Comparison of ENCODE assay signal across 16 cellular contexts in the genomic region with DNA sequence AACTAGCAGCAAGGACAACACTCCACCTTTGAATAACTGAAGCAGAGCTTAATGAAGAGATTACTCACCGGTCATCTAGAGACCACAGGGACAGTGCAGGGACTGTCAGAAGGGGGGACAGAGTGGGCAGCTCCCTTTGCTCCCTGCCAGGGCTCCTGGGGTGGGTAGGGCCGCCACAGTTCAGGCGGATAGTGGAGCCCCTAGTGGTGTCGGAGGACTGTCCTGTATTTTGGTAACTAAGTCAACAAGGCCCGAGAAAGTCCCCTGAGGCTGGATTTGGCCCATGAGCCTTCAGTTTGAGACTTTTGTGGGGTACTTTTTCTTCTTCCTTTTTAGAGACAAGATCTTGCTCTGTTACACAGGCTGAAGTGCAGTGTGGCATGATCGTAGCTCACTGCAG. TPM values are rescaled to one million over a fixed set of nuclear protein-coding genes. Genes with fewer than 3 reads are reported as not detected.
DNase-seq lines count a peak whose midpoint lies in the region; ATAC-seq and TF ChIP-seq lines count a peak whose summit lies in the region.
"Had no signal": no experiment of that assay in that cellular context is flagged by ENCODE, and none has a peak within 500 bp of the region (broad histone marks: within the 10 kb centered on the region; RNA-seq: fewer than 3 reads in every experiment).

No MANE protein-coding gene starts in this region.

- no peak overlapping the region for H3K9ac ChIP-seq in OCI-LY1 (ENCODE audit: low read length)

- no peaks in the 10 kb centered on the region for H3K36me3 Mint-ChIP-seq in CD4-positive, alpha-beta T cell (ENCODE audit: low read depth)
- H3K36me3 Mint-ChIP-seq in GM23338 (ENCODE audit: low read depth): no peaks in the 10 kb centered on the region; the same call in 2 of the 3 replicates

- H4K20me1 ChIP-seq in GM23338 (replicated peaks; ENCODE audit: insufficient read depth) (no peaks in the 10 kb centered on the region), OCI-LY1 (ENCODE audit: insufficient read depth, low read length) (no peaks in the 10 kb centered on the region)

- no peak overlapping the region for H3K27ac Mint-ChIP-seq in CD4-positive, alpha-beta T cell
- no peak overlapping the region for H3K27ac Mint-ChIP-seq in GM23338
- H3K27ac Mint-ChIP-seq: B cell had no signal

- H3K4me1 Mint-ChIP-seq in CD4-positive, alpha-beta T cell (ENCODE audit: low read depth): peaks cover 24% of the 10 kb centered on the region
- H3K4me1 Mint-ChIP-seq in GM23338: peaks cover 21% of the 10 kb centered on the region

- no peaks in the 10 kb centered on the region for H3K27me3 Mint-ChIP-seq in CD4-positive, alpha-beta T cell
- H3K27me3 Mint-ChIP-seq in GM23338 (ENCODE audit: insufficient read depth, low read depth, poor library complexity): peaks cover 15% of the 10 kb centered on the region

- WGBS in thyroid gland, 2 donors: 87 to 89% methylated on average over 6 of the region's 6 CpGs

- H2AFZ ChIP-seq in GM23338 (no peak overlapping the region), OCI-LY1 (ENCODE audit: low read length) (no peak overlapping the region)

- TF ChIP-seq CTCF in CD4-positive, alpha-beta T cell (IDR thresholded peaks at IDR 0.05): no peak
- peak; percentile 41 to 42 for TF ChIP-seq CTCF in GM23338 (conservative IDR thresholded peaks at IDR 0.05; ENCODE audit: low read depth in 2 of 2)
- peak; percentile 29; the same call in 1 of the 2 replicates for TF ChIP-seq CTCF in OCI-LY1 (IDR thresholded peaks at IDR 0.05; ENCODE audit: low read length)
- TF ChIP-seq CTCF in foreskin keratinocyte (conservative IDR thresholded peaks at IDR 0.05): peak; percentile 4
- TF ChIP-seq CTCF in thyroid gland (IDR thresholded peaks at IDR 0.05): no peak

- CTCF ChIA-PET in CD4-positive, alpha-beta T cell (lab: Charles Lee): interaction anchor here (0.6 to 1.3 kb wide), 2 partner anchors 22 to 745 kb away, joined by 3 to 4 read pairs; no protein-coding TSS in a partner anchor

- TF ChIP-seq POLR2A in thyroid gland (IDR thresholded peaks at IDR 0.05): no peak

- H3K36me3 ChIP-seq in GM23338 (ENCODE audit: insufficient read depth) (no peaks in the 10 kb centered on the region), OCI-LY1 (ENCODE audit: insufficient read depth, low read length) (no peaks in the 10 kb centered on the region), thyroid gland (no peaks in the 10 kb centered on the region)
- H3K36me3 ChIP-seq: SJCRH30 had no signal

- ATAC-seq in CD4-positive, alpha-beta T cell (ENCODE audit: poor library complexity): no peak
- no peak for ATAC-seq in GM23338
- no peak for ATAC-seq in foreskin keratinocyte

- H3K4me2 ChIP-seq in GM23338 (no peak overlapping the region), OCI-LY1 (ENCODE audit: low read length) (no peak overlapping the region)

- peaks cover 2% of the 10 kb centered on the region; the same call in 1 of the 2 replicates for H3K4me1 ChIP-seq in GM23338 (ENCODE audit: insufficient read depth)
- peaks cover 30% of the 10 kb centered on the region for H3K4me1 ChIP-seq in OCI-LY1 (ENCODE audit: insufficient read depth, low read length, severe bottlenecking)
- no peaks in the 10 kb centered on the region for H3K4me1 ChIP-seq in foreskin keratinocyte
- H3K4me1 ChIP-seq in thyroid gland: peaks cover 6 to 8% of the 10 kb centered on the region in 2 donors
- H3K4me1 ChIP-seq: SJCRH30 had no signal

- H3K79me2 ChIP-seq in GM23338 (replicated peaks; ENCODE audit: insufficient read depth) (no peaks in the 10 kb centered on the region), OCI-LY1 (ENCODE audit: insufficient read depth, low read length) (no peaks in the 10 kb centered on the region)

- no peaks in the 10 kb centered on the region for H3K9me2 ChIP-seq in GM23338 (ENCODE audit: insufficient read depth)
- H3K9me2 ChIP-seq in OCI-LY1 (ENCODE audit: low read depth, low read length): no peaks in the 10 kb centered on the region

- DNase-seq in CD4-positive, alpha-beta T cell: no peak
- DNase-seq in GM23338 (ENCODE audit: low spot score): peak; percentile 65
- no peak for DNase-seq in foreskin keratinocyte
- no peak for DNase-seq in NCI-H2081 treated with DMSO at 0.1 percent for 48 hours (lab: John Stamatoyannopoulos, UW)
- DNase-seq in thyroid gland: no peak
- no peak for DNase-seq in amygdala (lab: John Stamatoyannopoulos, UW)
- no peak for DNase-seq in HT-29 (ENCODE audit: low spot score)
- DNase-seq: CD8-positive, alpha-beta memory T cell; NCI-H1417; NCI-H1930; NCI-H2171 treated with DMSO at 0.1 percent for 48 hours; NCI-H510A; SJCRH30 had no signal

- no peaks in the 10 kb centered on the region for H3K27me3 ChIP-seq in CD4-positive, alpha-beta T cell (ENCODE audit: control insufficient read depth, insufficient read depth, low read length)
- H3K27me3 ChIP-seq in GM23338 (ENCODE audit: insufficient read depth) (no peaks in the 10 kb centered on the region), OCI-LY1 (ENCODE audit: insufficient read depth, low read length) (no peaks in the 10 kb centered on the region; the same call in 1 of the 2 replicates), foreskin keratinocyte (no peaks in the 10 kb centered on the region), thyroid gland (no peaks in the 10 kb centered on the region)
- H3K27me3 ChIP-seq: SJCRH30 had no signal

- POLR2A ChIA-PET in CD4-positive, alpha-beta T cell (lab: Charles Lee): no interaction called here

- intact Hi-C loops in CD4-positive, alpha-beta T cell (cut with DNase I, micrococcal nuclease): no loop called here
- intact Hi-C loops in thyroid gland (cut with DNase I): no loop called here

- H3K9me3 ChIP-seq in CD4-positive, alpha-beta T cell (ENCODE audit: control insufficient read depth, low read length): no peaks in the 10 kb centered on the region
- H3K9me3 ChIP-seq in OCI-LY1 (ENCODE audit: low read length): no peaks in the 10 kb centered on the region
- no peaks in the 10 kb centered on the region for H3K9me3 ChIP-seq in thyroid gland
- H3K9me3 ChIP-seq: SJCRH30 had no signal

- H3K4me3 Mint-ChIP-seq in CD4-positive, alpha-beta T cell: peak overlapping the region; percentile 60
- no peak overlapping the region for H3K4me3 Mint-ChIP-seq in GM23338

- no peaks in the 10 kb centered on the region for H3K9me3 Mint-ChIP-seq in CD4-positive, alpha-beta T cell
- H3K9me3 Mint-ChIP-seq in GM23338: no peaks in the 10 kb centered on the region
- H3K9me3 Mint-ChIP-seq: CD8-positive, alpha-beta memory T cell had no signal

- H3K4me3 ChIP-seq in GM23338: no peak overlapping the region
- no peak overlapping the region for H3K4me3 ChIP-seq in OCI-LY1 (ENCODE audit: low read depth, low read length, poor library complexity, severe bottlenecking)
- no peak overlapping the region for H3K4me3 ChIP-seq in thyroid gland (replicated peaks in 1 of 3)
- H3K4me3 ChIP-seq: SJCRH30 had no signal

- H3F3A ChIP-seq in GM23338 (replicated peaks; ENCODE audit: low read depth) (peaks cover 9% of the 10 kb centered on the region), OCI-LY1 (ENCODE audit: insufficient read depth, low read length) (no peaks in the 10 kb centered on the region)

- H3K27ac ChIP-seq in CD4-positive, alpha-beta T cell (ENCODE audit: low read depth, low read length): no peak overlapping the region
- H3K27ac ChIP-seq in GM23338 (ENCODE audit: low read depth): no peak overlapping the region
- no peak overlapping the region for H3K27ac ChIP-seq in OCI-LY1 (ENCODE audit: low read depth, low read length, poor library complexity, severe bottlenecking)
- H3K27ac ChIP-seq in foreskin keratinocyte: no peak overlapping the region
- no peak overlapping the region for H3K27ac ChIP-seq in thyroid gland
- H3K27ac ChIP-seq: RWPE1, SJCRH30 had no signal

TF ChIP-seq in GM23338, 12 proteins besides CTCF, POLR2A, EP300 and RAD21 (continues in another document):
- TF ChIP-seq NANOG (IDR thresholded peaks at IDR 0.05; ENCODE audit: borderline replicate concordance): no peak

RNA-seq across cellular contexts. Expression of a gene that starts 44.6 kb away (rescaled TPM):
- not detected for total RNA-seq in CD4-positive, alpha-beta T cell
- total RNA-seq in GM23338 (2014; rRNA removed; shearing (Covaris generic)): 0.17 and 1.2 TPM in 2 replicates
- polyA plus RNA-seq in GM23338 (2016; fragmentation: Nextera tagmentation; extraction: Ambion mirVana) (0.19 and 0.23 TPM in 2 replicates), foreskin keratinocyte (0.01 and 0.03 TPM in 2 replicates)
- total RNA-seq in foreskin keratinocyte (0.07 and 0.11 TPM in 2 replicates), thyroid gland (under 1 TPM; 0.11 to 0.54 (median 0.41) TPM)
- total RNA-seq in HT-29 (2014; rRNA removed; shearing (Covaris generic)): 0.29 and 0.43 TPM in 2 replicates
- total RNA-seq: SJCRH30 had no signal

Comparison
In these comparisons a context has a peak if more than half of its experiments do, and no peak if none do; other contexts are left out.
1. CTCF ChIP-seq: peak in GM23338 (2 of 2), OCI-LY1 (single experiment) and foreskin keratinocyte (single experiment); none in CD4-positive, alpha-beta T cell (single experiment) and thyroid gland (0 of 6).